In genomic region chr1:25715888-25716287, GRCh38 we compare ENCODE assay signal across 1 cellular context.
TF ChIP-seq lines count a peak whose summit lies in the region.

No MANE protein-coding gene starts in this region.

TF ChIP-seq in HCT116, 20 proteins besides CTCF, POLR2A, EP300 and RAD21 (continued from another document):
- TF ChIP-seq ZBTB33 (IDR thresholded peaks at IDR 0.05; ENCODE audit: extremely low read depth, insufficient replicate concordance, low read length) = no peak
- TF ChIP-seq MAX (IDR thresholded peaks at IDR 0.05) = peak; percentile 87
